Comparison of ENCODE assay signal across 6 cellular contexts in genomic region chr6:126957721-126958120, GRCh38.
"Had no signal": no experiment of that assay in that cellular context is flagged by ENCODE, and none has a peak within 500 bp of the region (broad histone marks: within the 10 kb centered on the region; RNA-seq: fewer than 3 reads in every experiment).

No MANE protein-coding gene starts in this region.

- H3K27ac ChIP-seq: GM23248 had no signal

- H3K9ac ChIP-seq: GM23248 had no signal

- H3K4me1 ChIP-seq: HAP-1 had no signal

- H3K9me3 ChIP-seq: HAP-1 had no signal

- H3K36me3 ChIP-seq: HAP-1 had no signal

- DNase-seq: GM23248, GOT3, H7, IMR-90 had no signal

- H3K4me3 ChIP-seq: GM23248, HAP-1, K562 had no signal
